Comparison of ENCODE assay signal across 23 cellular contexts in the genomic region with DNA sequence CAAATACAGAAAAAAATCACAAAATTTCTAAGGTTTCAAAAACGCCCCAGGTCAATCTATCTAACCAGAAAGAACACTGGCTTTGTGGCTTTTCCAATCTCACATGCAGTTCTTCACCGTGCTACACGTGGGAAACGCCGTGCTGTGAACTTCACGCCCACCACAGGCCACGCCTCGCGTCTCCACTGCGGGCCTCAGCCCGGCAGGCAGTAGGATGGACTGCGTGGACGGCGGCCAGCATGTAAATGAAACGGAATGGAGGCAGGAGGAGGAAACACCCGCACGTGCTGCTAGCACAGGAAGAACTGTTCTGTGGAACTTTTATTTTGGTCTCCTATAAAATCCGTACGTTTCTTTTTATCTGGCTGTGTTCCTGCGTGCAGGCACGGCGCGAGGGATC.
"Had no signal": no experiment of that assay in that cellular context is flagged by ENCODE, and none has a peak within 500 bp of the region (broad histone marks: within the 10 kb centered on the region; RNA-seq: fewer than 3 reads in every experiment).

No MANE protein-coding gene starts in this region.

- H3K4me3 ChIP-seq: body of pancreas, gastrocnemius medialis, hepatocyte, lower lobe of right lung, smooth muscle cell, tibial nerve had no signal

- H3K9me3 ChIP-seq: body of pancreas, gastrocnemius medialis, lower lobe of right lung, tibial nerve had no signal

- H2AFZ ChIP-seq: hepatocyte had no signal

- H3K27me3 ChIP-seq: body of pancreas, gastrocnemius medialis, hepatocyte, tibial nerve had no signal

- H3K4me1 ChIP-seq: body of pancreas, gastrocnemius medialis, lower lobe of right lung had no signal

- DNase-seq: activated B cell treated with CpG ODN at 0.5 μM for 24 hours; activated CD4-positive, alpha-beta T cell treated with anti-CD3 and anti-CD28 coated beads, Interleukin-2, amount 50 U/mL, for 1 hour; activated CD8-positive, alpha-beta T cell treated with anti-CD3 and anti-CD28 coated beads for 36 hours; activated naive CD4-positive, alpha-beta T cell treated with Interleukin-2 at 50 U/mL for 16 hours; activated T-cell treated with anti-CD3 and anti-CD28 coated beads, Interleukin-2, amount 50 U/mL, for 48 hours; aorta; body of pancreas; cortex of kidney; effector memory CD8-positive, alpha-beta T cell; erythroblast; gastrocnemius medialis; glutamatergic neuron; islet precursor cell; mesenchymal stem cell; naive thymus-derived CD8-positive, alpha-beta T cell; stimulated activated CD4-positive, alpha-beta T cell treated with anti-CD3 and anti-CD28 coated beads, Interleukin-15, amount 100 ng/mL, for 24 hours; stimulated activated naive CD4-positive, alpha-beta T cell treated with Interleukin-2 at 50 U/mL for 16 hours; T-cell had no signal

- ATAC-seq: activated CD8-positive, alpha-beta T cell treated with anti-CD3 and anti-CD28 coated beads for 36 hours; effector memory CD8-positive, alpha-beta T cell; gastrocnemius medialis; left colon; lower lobe of right lung; naive thymus-derived CD8-positive, alpha-beta T cell; T-cell had no signal

- H3K4me2 ChIP-seq: hepatocyte, smooth muscle cell had no signal

- H3K27ac ChIP-seq: body of pancreas, gastrocnemius medialis, hepatocyte, lower lobe of right lung had no signal
